In the genomic region with DNA sequence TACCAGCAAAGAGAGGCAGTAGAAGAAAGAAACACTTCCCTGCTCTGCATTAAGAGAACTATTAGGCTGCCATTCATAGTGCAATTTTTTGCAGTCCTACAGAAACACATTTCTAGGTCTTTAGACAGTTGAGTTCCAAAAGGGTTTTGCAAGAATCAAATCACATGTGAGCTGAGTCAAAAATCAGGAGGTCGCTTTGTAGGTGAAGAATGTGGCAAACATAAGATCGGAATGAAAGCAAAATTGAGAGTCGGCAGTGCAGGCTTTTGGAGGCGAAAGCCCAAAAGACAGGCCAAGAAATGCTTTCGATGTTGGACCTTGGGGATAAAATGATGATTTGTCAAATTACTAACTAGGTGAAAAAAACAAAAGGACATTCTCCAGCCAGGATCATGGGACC, we compare ENCODE assay signal across 33 cellular contexts.
"Had no signal": no experiment of that assay in that cellular context is flagged by ENCODE, and none has a peak within 500 bp of the region (broad histone marks: within the 10 kb centered on the region; RNA-seq: fewer than 3 reads in every experiment).

No MANE protein-coding gene starts in this region.

- H3K79me2 ChIP-seq: hepatocyte had no signal

- H3K27ac ChIP-seq: colonic mucosa, epithelial cell of prostate, gastroesophageal sphincter, heart left ventricle, hepatocyte, left lung, neutrophil, pancreas, right atrium auricular region, stomach, testis, tibial artery, upper lobe of left lung had no signal

- H3K4me3 ChIP-seq: colonic mucosa, gastroesophageal sphincter, heart left ventricle, hepatocyte, left lung, pancreas, right atrium auricular region, smooth muscle cell, stomach, testis, tibial artery, upper lobe of left lung had no signal

- H3K4me1 ChIP-seq: colonic mucosa, gastroesophageal sphincter, heart left ventricle, left lung, right atrium auricular region, stomach, testis, tibial artery, upper lobe of left lung had no signal

- ATAC-seq: esophagus mucosa; gastroesophageal sphincter; heart left ventricle; left cardiac atrium; left lung; naive thymus-derived CD4-positive, alpha-beta T cell; pancreas; sciatic nerve; stimulated activated effector memory CD8-positive, alpha-beta T cell treated with anti-CD3 and anti-CD28 coated beads, Interleukin-12 subunit alpha, Interleukin-12 subunit beta, amount 100 ng/mL, for 72 hours had no signal

- H3K4me3 Mint-ChIP-seq: dendritic cell treated with granulocyte-macrophage colony-stimulating factor and Interleukin-4, amounts not matched to agents 40 ng/mL and 50 ng/mL, for 4 days; endodermal cell; naive thymus-derived CD4-positive, alpha-beta T cell; nephron; stimulated activated effector memory CD8-positive, alpha-beta T cell treated with anti-CD3 and anti-CD28 coated beads, Interleukin-12 subunit alpha, Interleukin-12 subunit beta, amount 100 ng/mL, for 72 hours had no signal

- H2AFZ ChIP-seq: hepatocyte had no signal

- H3K9me3 Mint-ChIP-seq: naive thymus-derived CD4-positive, alpha-beta T cell had no signal

- H3K36me3 Mint-ChIP-seq: naive thymus-derived CD4-positive, alpha-beta T cell; stimulated activated effector memory CD8-positive, alpha-beta T cell treated with anti-CD3 and anti-CD28 coated beads, Interleukin-12 subunit alpha, Interleukin-12 subunit beta, amount 100 ng/mL, for 72 hours had no signal

- H3K4me1 Mint-ChIP-seq: naive thymus-derived CD4-positive, alpha-beta T cell; stimulated activated effector memory CD8-positive, alpha-beta T cell treated with anti-CD3 and anti-CD28 coated beads, Interleukin-12 subunit alpha, Interleukin-12 subunit beta, amount 100 ng/mL, for 72 hours had no signal

- H3K9me3 ChIP-seq: colonic mucosa, gastroesophageal sphincter, neutrophil, pancreas, right atrium auricular region, testis, upper lobe of left lung had no signal

- H3K4me2 ChIP-seq: hepatocyte, smooth muscle cell had no signal

- DNase-seq: central memory CD4-positive, alpha-beta T cell; colonic mucosa; effector CD8-positive, alpha-beta T cell; endodermal cell; heart left ventricle; kidney; left cardiac atrium; left lung; mesendoderm; midbrain; naive thymus-derived CD4-positive, alpha-beta T cell; pancreas; stimulated activated CD4-positive, alpha-beta T cell treated with anti-CD3 and anti-CD28 coated beads, Interleukin-12 subunit alpha, Interleukin-12 subunit beta, amount 100 ng/mL, for 4 hours; stimulated activated CD4-positive, alpha-beta T cell treated with anti-CD3 and anti-CD28 coated beads, Interleukin-1b, Interleukin-23, amount 100 ng/mL, for 48 hours; stimulated activated CD4-positive, alpha-beta T cell treated with anti-CD3 and anti-CD28 coated beads, Interleukin-4, amount 100 ng/mL, for 1 hour; stimulated activated naive CD4-positive, alpha-beta T cell treated with Interleukin-2 at 50 U/mL for 16 hours; stomach; substantia nigra; testis; tibial artery; upper lobe of left lung had no signal

- H3K27ac Mint-ChIP-seq: dendritic cell treated with granulocyte-macrophage colony-stimulating factor and Interleukin-4, amounts not matched to agents 40 ng/mL and 50 ng/mL, for 4 days; endodermal cell; naive thymus-derived CD4-positive, alpha-beta T cell; nephron; progenitor cell of endocrine pancreas; stimulated activated effector memory CD8-positive, alpha-beta T cell treated with anti-CD3 and anti-CD28 coated beads, Interleukin-12 subunit alpha, Interleukin-12 subunit beta, amount 100 ng/mL, for 72 hours had no signal

- H3K27me3 ChIP-seq: colonic mucosa, gastroesophageal sphincter, heart left ventricle, hepatocyte, left lung, neutrophil, pancreas, right atrium auricular region, stomach, testis, tibial artery, upper lobe of left lung had no signal

- H3K27me3 Mint-ChIP-seq: dendritic cell treated with granulocyte-macrophage colony-stimulating factor and Interleukin-4, amounts not matched to agents 40 ng/mL and 50 ng/mL, for 4 days; progenitor cell of endocrine pancreas had no signal

- H3K36me3 ChIP-seq: colonic mucosa, gastroesophageal sphincter, heart left ventricle, left lung, neutrophil, pancreas, right atrium auricular region, stomach, tibial artery, upper lobe of left lung had no signal
